Comparison of ENCODE assay signal across 9 cellular contexts in the genomic region with DNA sequence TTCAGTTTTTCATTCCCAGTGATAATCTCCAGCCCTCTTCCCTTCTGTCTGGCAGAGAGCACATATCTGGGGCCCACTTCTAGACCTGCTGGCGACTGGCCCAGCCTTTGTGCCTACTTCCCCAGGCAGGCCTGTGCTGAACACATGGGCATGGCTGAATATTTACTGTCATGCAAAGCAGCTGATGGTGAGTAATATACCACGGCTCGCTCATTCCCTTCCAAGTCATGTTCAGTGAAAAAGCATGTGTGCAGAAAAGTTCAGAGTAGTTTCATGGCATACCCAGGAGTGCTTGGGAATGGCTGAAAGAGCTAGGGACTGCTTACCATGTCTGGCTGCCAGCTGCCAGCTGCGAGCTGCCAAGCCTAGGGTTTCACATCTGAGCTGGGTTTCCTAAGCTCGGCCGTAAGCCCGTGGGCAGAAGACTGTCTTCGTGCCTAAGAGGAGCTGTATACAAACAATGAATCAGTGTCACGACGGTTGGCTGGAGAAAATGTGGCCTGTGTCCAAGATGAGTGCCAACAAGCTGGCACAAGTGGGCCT.
DNase-seq lines count a peak whose midpoint lies in the region; ATAC-seq and TF ChIP-seq lines count a peak whose summit lies in the region.
"Had no signal": no experiment of that assay in that cellular context is flagged by ENCODE, and none has a peak within 500 bp of the region (broad histone marks: within the 10 kb centered on the region; RNA-seq: fewer than 3 reads in every experiment).

No MANE protein-coding gene starts in this region.

- H3K9me3 ChIP-seq in tibial artery, result peaks cover 0 to 10% (median 0%) of the 10 kb centered on the region in 3 donors
- no peaks in the 10 kb centered on the region for H3K9me3 ChIP-seq in mucosa of descending colon
- H3K9me3 ChIP-seq: lower lobe of right lung had no signal

- TF ChIP-seq CTCF in tibial artery (IDR thresholded peaks at IDR 0.05) (no peak), mucosa of descending colon (IDR thresholded peaks at IDR 0.05) (no peak)

- H3K36me3 ChIP-seq in tibial artery (no peaks in the 10 kb centered on the region), mucosa of descending colon (ENCODE audit: low read depth) (no peaks in the 10 kb centered on the region)
- H3K36me3 ChIP-seq: lower lobe of right lung had no signal

- DNase-seq in EL, result peak; percentile 32
- peak; percentile 8 for DNase-seq in NCI-H226
- peak; percentile 80 for DNase-seq in pons (ENCODE audit: low spot score)
- DNase-seq in tibial artery, result no peak
- no peak for DNase-seq in mucosa of descending colon
- no peak for DNase-seq in SIG-M5 (lab: John Stamatoyannopoulos, UW)
- no peak for DNase-seq in DMS53 (lab: John Stamatoyannopoulos, UW)
- DNase-seq: lower lobe of right lung had no signal

- intact Hi-C loops in tibial artery (cut with DNase I; ENCODE audit: low total_unique reads), result no loop called here
- intact Hi-C loops in mucosa of descending colon (cut with DNase I, micrococcal nuclease), result no loop called here

- no peak overlapping the region for H3K27ac ChIP-seq in tibial artery
- H3K27ac ChIP-seq: lower lobe of right lung had no signal

- ATAC-seq in esophagus mucosa (peak; percentile 93), mucosa of descending colon (no peak)

- no peak overlapping the region for H3K4me3 ChIP-seq in tibial artery
- H3K4me3 ChIP-seq in mucosa of descending colon, result no peak overlapping the region
- H3K4me3 ChIP-seq: lower lobe of right lung had no signal

- H3K4me1 ChIP-seq in tibial artery, result no peaks in the 10 kb centered on the region
- H3K4me1 ChIP-seq in mucosa of descending colon (ENCODE audit: low read depth), result no peaks in the 10 kb centered on the region
- H3K4me1 ChIP-seq: lower lobe of right lung had no signal

- H3K27me3 ChIP-seq in tibial artery, result no peaks in the 10 kb centered on the region

Comparison
In these comparisons a context has a peak if more than half of its experiments do, and no peak if none do; other contexts are left out.
1. DNase-seq: peak in EL (single experiment), NCI-H226 (single experiment) and pons (single experiment); none in tibial artery (0 of 2), mucosa of descending colon (0 of 3), SIG-M5 (single experiment) and DMS53 (single experiment).